ENCODE assay signal across 1 cellular context in the genomic region with DNA sequence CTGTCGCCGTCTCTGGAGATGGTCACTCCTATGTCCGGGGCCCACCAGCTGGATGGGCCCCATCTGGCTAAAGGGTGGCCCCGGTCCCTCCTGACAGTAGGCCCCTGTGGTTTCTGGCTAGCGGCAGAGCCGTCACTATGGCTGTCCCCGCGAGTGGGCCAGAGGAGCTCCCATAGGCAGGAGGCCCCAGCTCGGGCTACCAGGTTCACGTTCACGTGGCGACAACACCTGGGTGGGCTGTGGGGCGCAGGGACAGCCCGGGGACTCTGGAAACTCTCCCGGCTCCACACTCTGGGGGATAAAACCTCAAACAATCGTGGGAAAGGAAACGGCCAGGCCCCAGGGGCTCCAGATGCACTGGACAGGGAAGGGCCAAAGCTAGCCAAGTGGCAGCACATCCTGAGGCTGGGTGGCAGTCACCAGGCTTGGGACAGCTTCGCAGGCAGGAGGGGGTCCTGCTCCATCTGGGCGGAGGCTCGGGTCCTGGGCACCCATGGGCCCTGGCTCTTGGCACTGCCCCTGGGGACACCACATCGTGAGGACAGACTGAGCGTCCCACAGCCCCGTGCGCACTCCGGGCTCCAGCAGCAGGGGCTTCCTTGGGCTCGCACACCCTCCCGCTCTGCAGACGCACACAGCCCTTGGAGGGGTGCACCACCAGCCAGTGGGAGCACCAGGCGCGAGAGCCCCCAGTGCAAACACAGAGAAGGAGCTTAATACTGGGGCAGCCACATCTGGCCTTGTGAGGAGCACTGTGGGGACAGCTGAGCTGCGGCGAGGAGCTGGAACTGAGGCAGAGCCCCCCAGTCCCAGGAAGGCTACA.
TF ChIP-seq lines count a peak whose summit lies in the region.

No MANE protein-coding gene starts in this region.

TF ChIP-seq in K562, 482 proteins besides CTCF, POLR2A, EP300 and RAD21 (continues in another document):
- TF ChIP-seq KDM4B (IDR thresholded peaks at IDR 0.05; ENCODE audit: borderline replicate concordance in 2 of 2, low read depth in 1 of 2): no peak
- TF ChIP-seq ZBED1 (IDR thresholded peaks at IDR 0.05): no peak
- TF ChIP-seq, protein P1, sequence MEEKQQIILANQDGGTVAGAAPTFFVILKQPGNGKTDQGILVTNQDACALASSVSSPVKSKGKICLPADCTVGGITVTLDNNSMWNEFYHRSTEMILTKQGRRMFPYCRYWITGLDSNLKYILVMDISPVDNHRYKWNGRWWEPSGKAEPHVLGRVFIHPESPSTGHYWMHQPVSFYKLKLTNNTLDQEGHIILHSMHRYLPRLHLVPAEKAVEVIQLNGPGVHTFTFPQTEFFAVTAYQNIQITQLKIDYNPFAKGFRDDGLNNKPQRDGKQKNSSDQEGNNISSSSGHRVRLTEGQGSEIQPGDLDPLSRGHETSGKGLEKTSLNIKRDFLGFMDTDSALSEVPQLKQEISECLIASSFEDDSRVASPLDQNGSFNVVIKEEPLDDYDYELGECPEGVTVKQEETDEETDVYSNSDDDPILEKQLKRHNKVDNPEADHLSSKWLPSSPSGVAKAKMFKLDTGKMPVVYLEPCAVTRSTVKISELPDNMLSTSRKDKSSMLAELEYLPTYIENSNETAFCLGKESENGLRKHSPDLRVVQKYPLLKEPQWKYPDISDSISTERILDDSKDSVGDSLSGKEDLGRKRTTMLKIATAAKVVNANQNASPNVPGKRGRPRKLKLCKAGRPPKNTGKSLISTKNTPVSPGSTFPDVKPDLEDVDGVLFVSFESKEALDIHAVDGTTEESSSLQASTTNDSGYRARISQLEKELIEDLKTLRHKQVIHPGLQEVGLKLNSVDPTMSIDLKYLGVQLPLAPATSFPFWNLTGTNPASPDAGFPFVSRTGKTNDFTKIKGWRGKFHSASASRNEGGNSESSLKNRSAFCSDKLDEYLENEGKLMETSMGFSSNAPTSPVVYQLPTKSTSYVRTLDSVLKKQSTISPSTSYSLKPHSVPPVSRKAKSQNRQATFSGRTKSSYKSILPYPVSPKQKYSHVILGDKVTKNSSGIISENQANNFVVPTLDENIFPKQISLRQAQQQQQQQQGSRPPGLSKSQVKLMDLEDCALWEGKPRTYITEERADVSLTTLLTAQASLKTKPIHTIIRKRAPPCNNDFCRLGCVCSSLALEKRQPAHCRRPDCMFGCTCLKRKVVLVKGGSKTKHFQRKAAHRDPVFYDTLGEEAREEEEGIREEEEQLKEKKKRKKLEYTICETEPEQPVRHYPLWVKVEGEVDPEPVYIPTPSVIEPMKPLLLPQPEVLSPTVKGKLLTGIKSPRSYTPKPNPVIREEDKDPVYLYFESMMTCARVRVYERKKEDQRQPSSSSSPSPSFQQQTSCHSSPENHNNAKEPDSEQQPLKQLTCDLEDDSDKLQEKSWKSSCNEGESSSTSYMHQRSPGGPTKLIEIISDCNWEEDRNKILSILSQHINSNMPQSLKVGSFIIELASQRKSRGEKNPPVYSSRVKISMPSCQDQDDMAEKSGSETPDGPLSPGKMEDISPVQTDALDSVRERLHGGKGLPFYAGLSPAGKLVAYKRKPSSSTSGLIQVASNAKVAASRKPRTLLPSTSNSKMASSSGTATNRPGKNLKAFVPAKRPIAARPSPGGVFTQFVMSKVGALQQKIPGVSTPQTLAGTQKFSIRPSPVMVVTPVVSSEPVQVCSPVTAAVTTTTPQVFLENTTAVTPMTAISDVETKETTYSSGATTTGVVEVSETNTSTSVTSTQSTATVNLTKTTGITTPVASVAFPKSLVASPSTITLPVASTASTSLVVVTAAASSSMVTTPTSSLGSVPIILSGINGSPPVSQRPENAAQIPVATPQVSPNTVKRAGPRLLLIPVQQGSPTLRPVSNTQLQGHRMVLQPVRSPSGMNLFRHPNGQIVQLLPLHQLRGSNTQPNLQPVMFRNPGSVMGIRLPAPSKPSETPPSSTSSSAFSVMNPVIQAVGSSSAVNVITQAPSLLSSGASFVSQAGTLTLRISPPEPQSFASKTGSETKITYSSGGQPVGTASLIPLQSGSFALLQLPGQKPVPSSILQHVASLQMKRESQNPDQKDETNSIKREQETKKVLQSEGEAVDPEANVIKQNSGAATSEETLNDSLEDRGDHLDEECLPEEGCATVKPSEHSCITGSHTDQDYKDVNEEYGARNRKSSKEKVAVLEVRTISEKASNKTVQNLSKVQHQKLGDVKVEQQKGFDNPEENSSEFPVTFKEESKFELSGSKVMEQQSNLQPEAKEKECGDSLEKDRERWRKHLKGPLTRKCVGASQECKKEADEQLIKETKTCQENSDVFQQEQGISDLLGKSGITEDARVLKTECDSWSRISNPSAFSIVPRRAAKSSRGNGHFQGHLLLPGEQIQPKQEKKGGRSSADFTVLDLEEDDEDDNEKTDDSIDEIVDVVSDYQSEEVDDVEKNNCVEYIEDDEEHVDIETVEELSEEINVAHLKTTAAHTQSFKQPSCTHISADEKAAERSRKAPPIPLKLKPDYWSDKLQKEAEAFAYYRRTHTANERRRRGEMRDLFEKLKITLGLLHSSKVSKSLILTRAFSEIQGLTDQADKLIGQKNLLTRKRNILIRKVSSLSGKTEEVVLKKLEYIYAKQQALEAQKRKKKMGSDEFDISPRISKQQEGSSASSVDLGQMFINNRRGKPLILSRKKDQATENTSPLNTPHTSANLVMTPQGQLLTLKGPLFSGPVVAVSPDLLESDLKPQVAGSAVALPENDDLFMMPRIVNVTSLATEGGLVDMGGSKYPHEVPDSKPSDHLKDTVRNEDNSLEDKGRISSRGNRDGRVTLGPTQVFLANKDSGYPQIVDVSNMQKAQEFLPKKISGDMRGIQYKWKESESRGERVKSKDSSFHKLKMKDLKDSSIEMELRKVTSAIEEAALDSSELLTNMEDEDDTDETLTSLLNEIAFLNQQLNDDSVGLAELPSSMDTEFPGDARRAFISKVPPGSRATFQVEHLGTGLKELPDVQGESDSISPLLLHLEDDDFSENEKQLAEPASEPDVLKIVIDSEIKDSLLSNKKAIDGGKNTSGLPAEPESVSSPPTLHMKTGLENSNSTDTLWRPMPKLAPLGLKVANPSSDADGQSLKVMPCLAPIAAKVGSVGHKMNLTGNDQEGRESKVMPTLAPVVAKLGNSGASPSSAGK (IDR thresholded peaks at IDR 0.05): no peak
- no peak for TF ChIP-seq FOXA3 (CRISPR knock-in tag; conservative IDR thresholded peaks at IDR 0.05 in 1 of 2, IDR thresholded peaks at IDR 0.05 in 1 of 2)
- TF ChIP-seq NR2C2 (CRISPR knock-in tag; IDR thresholded peaks at IDR 0.05): no peak
- no peak for TF ChIP-seq NR2C2 (tag; IDR thresholded peaks at IDR 0.05)
- TF ChIP-seq RNF2 (IDR thresholded peaks at IDR 0.05): no peak
- no peak for TF ChIP-seq TAF15 (IDR thresholded peaks at IDR 0.05; ENCODE audit: low read depth, low read length)
- 0 out of 2 replicates have a peak, but pooled peaks have one; percentile 19 for TF ChIP-seq RBFOX2 (IDR thresholded peaks at IDR 0.05; ENCODE audit: low read depth, low read length)
- no peak for TF ChIP-seq MEF2A (IDR thresholded peaks at IDR 0.05; ENCODE audit: control insufficient read depth, low read depth, low read length)
- no peak for TF ChIP-seq NBN (IDR thresholded peaks at IDR 0.05; ENCODE audit: low read depth)
- TF ChIP-seq CHD1 (IDR thresholded peaks at IDR 0.05; ENCODE audit: low read length): peak; percentile 35
- no peak for TF ChIP-seq ESRRB (CRISPR knock-in tag; IDR thresholded peaks at IDR 0.05; ENCODE audit: borderline replicate concordance)
- TF ChIP-seq PRDM10 (IDR thresholded peaks at IDR 0.05; ENCODE audit: partially characterized antibody): no peak
- no peak for TF ChIP-seq ZNF436 (CRISPR knock-in tag; IDR thresholded peaks at IDR 0.05)
- TF ChIP-seq, protein P2, sequence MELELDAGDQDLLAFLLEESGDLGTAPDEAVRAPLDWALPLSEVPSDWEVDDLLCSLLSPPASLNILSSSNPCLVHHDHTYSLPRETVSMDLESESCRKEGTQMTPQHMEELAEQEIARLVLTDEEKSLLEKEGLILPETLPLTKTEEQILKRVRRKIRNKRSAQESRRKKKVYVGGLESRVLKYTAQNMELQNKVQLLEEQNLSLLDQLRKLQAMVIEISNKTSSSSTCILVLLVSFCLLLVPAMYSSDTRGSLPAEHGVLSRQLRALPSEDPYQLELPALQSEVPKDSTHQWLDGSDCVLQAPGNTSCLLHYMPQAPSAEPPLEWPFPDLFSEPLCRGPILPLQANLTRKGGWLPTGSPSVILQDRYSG (tag; conservative IDR thresholded peaks at IDR 0.05; ENCODE audit: low read depth): no peak
- no peak for TF ChIP-seq TAF1 (IDR thresholded peaks at IDR 0.05; ENCODE audit: control insufficient read depth, extremely low read depth, insufficient read depth, low read length, severe bottlenecking)
- TF ChIP-seq ILK (tag; IDR thresholded peaks at IDR 0.05; ENCODE audit: borderline replicate concordance, low read depth): no peak
- TF ChIP-seq SMAD1 (IDR thresholded peaks at IDR 0.05; ENCODE audit: low read depth, low read length, partially characterized antibody): no peak
- TF ChIP-seq CBFA2T2 (conservative IDR thresholded peaks at IDR 0.05): no peak
- no peak for TF ChIP-seq ESRRA (IDR thresholded peaks at IDR 0.05; ENCODE audit: borderline replicate concordance, low read depth)
- TF ChIP-seq, protein P3, sequence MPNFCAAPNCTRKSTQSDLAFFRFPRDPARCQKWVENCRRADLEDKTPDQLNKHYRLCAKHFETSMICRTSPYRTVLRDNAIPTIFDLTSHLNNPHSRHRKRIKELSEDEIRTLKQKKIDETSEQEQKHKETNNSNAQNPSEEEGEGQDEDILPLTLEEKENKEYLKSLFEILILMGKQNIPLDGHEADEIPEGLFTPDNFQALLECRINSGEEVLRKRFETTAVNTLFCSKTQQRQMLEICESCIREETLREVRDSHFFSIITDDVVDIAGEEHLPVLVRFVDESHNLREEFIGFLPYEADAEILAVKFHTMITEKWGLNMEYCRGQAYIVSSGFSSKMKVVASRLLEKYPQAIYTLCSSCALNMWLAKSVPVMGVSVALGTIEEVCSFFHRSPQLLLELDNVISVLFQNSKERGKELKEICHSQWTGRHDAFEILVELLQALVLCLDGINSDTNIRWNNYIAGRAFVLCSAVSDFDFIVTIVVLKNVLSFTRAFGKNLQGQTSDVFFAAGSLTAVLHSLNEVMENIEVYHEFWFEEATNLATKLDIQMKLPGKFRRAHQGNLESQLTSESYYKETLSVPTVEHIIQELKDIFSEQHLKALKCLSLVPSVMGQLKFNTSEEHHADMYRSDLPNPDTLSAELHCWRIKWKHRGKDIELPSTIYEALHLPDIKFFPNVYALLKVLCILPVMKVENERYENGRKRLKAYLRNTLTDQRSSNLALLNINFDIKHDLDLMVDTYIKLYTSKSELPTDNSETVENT (CRISPR knock-in tag; IDR thresholded peaks at IDR 0.05): 0 out of 2 replicates have a peak, but pooled peaks have one; percentile 8
- TF ChIP-seq FOXP4 (CRISPR knock-in tag; IDR thresholded peaks at IDR 0.05; ENCODE audit: borderline replicate concordance): no peak
- TF ChIP-seq, protein P4, sequence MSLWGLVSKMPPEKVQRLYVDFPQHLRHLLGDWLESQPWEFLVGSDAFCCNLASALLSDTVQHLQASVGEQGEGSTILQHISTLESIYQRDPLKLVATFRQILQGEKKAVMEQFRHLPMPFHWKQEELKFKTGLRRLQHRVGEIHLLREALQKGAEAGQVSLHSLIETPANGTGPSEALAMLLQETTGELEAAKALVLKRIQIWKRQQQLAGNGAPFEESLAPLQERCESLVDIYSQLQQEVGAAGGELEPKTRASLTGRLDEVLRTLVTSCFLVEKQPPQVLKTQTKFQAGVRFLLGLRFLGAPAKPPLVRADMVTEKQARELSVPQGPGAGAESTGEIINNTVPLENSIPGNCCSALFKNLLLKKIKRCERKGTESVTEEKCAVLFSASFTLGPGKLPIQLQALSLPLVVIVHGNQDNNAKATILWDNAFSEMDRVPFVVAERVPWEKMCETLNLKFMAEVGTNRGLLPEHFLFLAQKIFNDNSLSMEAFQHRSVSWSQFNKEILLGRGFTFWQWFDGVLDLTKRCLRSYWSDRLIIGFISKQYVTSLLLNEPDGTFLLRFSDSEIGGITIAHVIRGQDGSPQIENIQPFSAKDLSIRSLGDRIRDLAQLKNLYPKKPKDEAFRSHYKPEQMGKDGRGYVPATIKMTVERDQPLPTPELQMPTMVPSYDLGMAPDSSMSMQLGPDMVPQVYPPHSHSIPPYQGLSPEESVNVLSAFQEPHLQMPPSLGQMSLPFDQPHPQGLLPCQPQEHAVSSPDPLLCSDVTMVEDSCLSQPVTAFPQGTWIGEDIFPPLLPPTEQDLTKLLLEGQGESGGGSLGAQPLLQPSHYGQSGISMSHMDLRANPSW (CRISPR knock-in tag; IDR thresholded peaks at IDR 0.05): no peak
